ENCODE assay signal across 15 cellular contexts in genomic region chr2:20585710-20586378, GRCh38.
DNase-seq lines count a peak whose midpoint lies in the region; ATAC-seq, FAIRE-seq and TF ChIP-seq lines count a peak whose summit lies in the region.
"Had no signal": no experiment of that assay in that cellular context is flagged by ENCODE, and none has a peak within 500 bp of the region (broad histone marks: within the 10 kb centered on the region; RNA-seq: fewer than 3 reads in every experiment).

No MANE protein-coding gene starts in this region.

- no peaks in the 10 kb centered on the region for H3K9me3 ChIP-seq in right lobe of liver
- H3K9me3 ChIP-seq in naive thymus-derived CD4-positive, alpha-beta T cell (ENCODE audit: control insufficient read depth in 2 of 3, low read length in 3 of 3) = peaks cover 0 to 10% (median 0%) of the 10 kb centered on the region in 3 experiments
- peaks cover 6% of the 10 kb centered on the region for H3K9me3 ChIP-seq in endodermal cell (ENCODE audit: control insufficient read depth, low read length)

- CTCF ChIA-PET in naive thymus-derived CD4-positive, alpha-beta T cell (lab: Charles Lee) = no interaction called here

- H3K4me1 ChIP-seq in right lobe of liver (peaks cover 0 to 24% (median 9%) of the 10 kb centered on the region in 4 donors), endodermal cell (ENCODE audit: control insufficient read depth, insufficient read depth, low read length) (peaks cover 9% of the 10 kb centered on the region)
- no peaks in the 10 kb centered on the region for H3K4me1 ChIP-seq in naive thymus-derived CD4-positive, alpha-beta T cell (ENCODE audit: control insufficient read depth in 2 of 2, insufficient read depth in 2 of 2, low read length in 2 of 2)

- TF ChIP-seq POLR2A in right lobe of liver (IDR thresholded peaks at IDR 0.05) = no peak

- H3K27me3 Mint-ChIP-seq in naive thymus-derived CD4-positive, alpha-beta T cell = peaks cover 0 to 7% (median 0%) of the 10 kb centered on the region in 5 donors
- peaks cover 18% of the 10 kb centered on the region for H3K27me3 Mint-ChIP-seq in endodermal cell (ENCODE audit: insufficient read depth)

- no peak overlapping the region for H3K4me3 Mint-ChIP-seq in naive thymus-derived CD4-positive, alpha-beta T cell
- H3K4me3 Mint-ChIP-seq in endodermal cell = no peak overlapping the region
- H3K4me3 Mint-ChIP-seq: brain had no signal

- H3K36me3 ChIP-seq in right lobe of liver = no peaks in the 10 kb centered on the region
- H3K36me3 ChIP-seq in naive thymus-derived CD4-positive, alpha-beta T cell (ENCODE audit: control insufficient read depth in 2 of 3, insufficient read depth in 3 of 3, low read length in 3 of 3) = no peaks in the 10 kb centered on the region
- no peaks in the 10 kb centered on the region for H3K36me3 ChIP-seq in endodermal cell (ENCODE audit: control insufficient read depth, insufficient read depth, low read length)

- TF ChIP-seq CTCF in coronary artery (IDR thresholded peaks at IDR 0.05) = no peak
- no peak for TF ChIP-seq CTCF in right lobe of liver (IDR thresholded peaks at IDR 0.05)
- TF ChIP-seq CTCF in endodermal cell (conservative IDR thresholded peaks at IDR 0.05) = no peak

- peaks cover 0 to 1% (median 0%) of the 10 kb centered on the region in 11 donors for H3K9me3 Mint-ChIP-seq in naive thymus-derived CD4-positive, alpha-beta T cell
- peaks cover 11% of the 10 kb centered on the region for H3K9me3 Mint-ChIP-seq in endodermal cell

- peak; percentile 85 for FAIRE-seq in HTR-8/SVneo (lab: Jason Lieb, UNC)
- FAIRE-seq: D721Med, TTC549 had no signal

- peaks cover 0 to 2% (median 0%) of the 10 kb centered on the region in 5 donors for H3K36me3 Mint-ChIP-seq in naive thymus-derived CD4-positive, alpha-beta T cell
- no peaks in the 10 kb centered on the region for H3K36me3 Mint-ChIP-seq in endodermal cell (ENCODE audit: low read depth)
- H3K36me3 Mint-ChIP-seq: brain had no signal

- H3K27me3 ChIP-seq in right lobe of liver (no peaks in the 10 kb centered on the region), endodermal cell (ENCODE audit: control insufficient read depth, insufficient read depth, low read length, poor library complexity, severe bottlenecking) (peaks cover 6% of the 10 kb centered on the region)
- H3K27me3 ChIP-seq in naive thymus-derived CD4-positive, alpha-beta T cell (ENCODE audit: control insufficient read depth in 2 of 2, insufficient read depth in 2 of 2, low read length in 2 of 2) = no peaks in the 10 kb centered on the region

- POLR2A ChIA-PET in naive thymus-derived CD4-positive, alpha-beta T cell (lab: Charles Lee) = no interaction called here

- WGBS in right lobe of liver (ENCODE audit: insufficient coverage, low coverage, low lambda C conversion rate, missing lambda C conversion rate) = 87% methylated on average over 11 of the region's 19 CpGs
- WGBS in endodermal cell (ENCODE audit: insufficient coverage in 1 of 2, insufficient read length in 1 of 2), 2 experiments = 95 to 96% methylated on average over 13 to 19 of the region's 19 CpGs

- intact Hi-C loops in right lobe of liver (cut with DNase I) = loop anchor here in 1 of 2 donors (5.0 kb wide), 1 partner anchor 44 kb away; no protein-coding TSS in a partner anchor
- intact Hi-C loops in naive thymus-derived CD4-positive, alpha-beta T cell (cut with micrococcal nuclease) = no loop called here

- DNase-seq in HTR-8/SVneo (ENCODE audit: insufficient read length, low spot score) (no peak), coronary artery (ENCODE audit: low spot score) (peak; percentile 66), right lobe of liver (peak in 2 of 3 donors; percentile 37 to 40), substantia nigra (lab: John Stamatoyannopoulos, UW) (no peak), DMS153 treated with DMSO at 0.1 percent for 48 hours (lab: John Stamatoyannopoulos, UW; ENCODE audit: unreplicated experiment) (no peak), endodermal cell (no peak)
- DNase-seq in naive thymus-derived CD4-positive, alpha-beta T cell = no peak
- DNase-seq: activated gamma-delta T cell treated with Interleukin-2 at 50 U/mL for 16 hours; effector CD8-positive, alpha-beta T cell; foreskin melanocyte; stimulated activated CD4-positive, alpha-beta T cell treated with anti-CD3 and anti-CD28 coated beads, Interleukin-4, amount 100 ng/mL, for 1 hour had no signal

- H3K27ac ChIP-seq in coronary artery (peak overlapping the region in 1 of 2 donors; percentile 32), right lobe of liver (no peak overlapping the region), substantia nigra (ENCODE audit: low read depth, low read length, poor library complexity, severe bottlenecking) (peak overlapping the region; percentile 89), endodermal cell (ENCODE audit: low read depth, low read length) (no peak overlapping the region)
- no peak overlapping the region for H3K27ac ChIP-seq in naive thymus-derived CD4-positive, alpha-beta T cell (ENCODE audit: low read depth, low read length)

- H3K9ac ChIP-seq in endodermal cell (ENCODE audit: extremely low read depth, low read length, poor library complexity, severe bottlenecking) = no peak overlapping the region

- ATAC-seq in right lobe of liver (no peak), GM19328 (IDR thresholded peaks at IDR 0.05; ENCODE audit: unreplicated experiment) (no peak)
- ATAC-seq in naive thymus-derived CD4-positive, alpha-beta T cell = no peak

- H3K4me3 ChIP-seq in coronary artery = no peak overlapping the region
- H3K4me3 ChIP-seq in right lobe of liver = no peak overlapping the region
- H3K4me3 ChIP-seq in naive thymus-derived CD4-positive, alpha-beta T cell (ENCODE audit: low read length) = no peak overlapping the region
- H3K4me3 ChIP-seq in endodermal cell (ENCODE audit: low read length) = no peak overlapping the region

- no peaks in the 10 kb centered on the region for H3K4me1 Mint-ChIP-seq in naive thymus-derived CD4-positive, alpha-beta T cell
- H3K4me1 Mint-ChIP-seq in endodermal cell = peaks cover 16% of the 10 kb centered on the region

- H3K27ac Mint-ChIP-seq in naive thymus-derived CD4-positive, alpha-beta T cell = no peak overlapping the region
- H3K27ac Mint-ChIP-seq in endodermal cell = no peak overlapping the region

Comparison
In these comparisons a context has a peak if more than half of its experiments do, and no peak if none do; other contexts are left out.
1. DNase-seq: peak in coronary artery (single experiment) and right lobe of liver (2 of 3); none in HTR-8/SVneo (single experiment), substantia nigra (0 of 49), naive thymus-derived CD4-positive, alpha-beta T cell (0 of 9), DMS153 treated with DMSO at 0.1 percent for 48 hours (single experiment) and endodermal cell (single experiment).